18 cellular contexts compared by ENCODE assay signal in genomic region chr3:150172356-150172755, GRCh38.
"Had no signal": no experiment of that assay in that cellular context is flagged by ENCODE, and none has a peak within 500 bp of the region (broad histone marks: within the 10 kb centered on the region; RNA-seq: fewer than 3 reads in every experiment).

No MANE protein-coding gene starts in this region.

- H3K27me3 ChIP-seq: gastrocnemius medialis, ovary, right lobe of liver, transverse colon, upper lobe of right lung, uterus had no signal

- H3K4me1 ChIP-seq: lower lobe of right lung, upper lobe of right lung, uterus had no signal

- H3K9me3 ChIP-seq: gastrocnemius medialis, lower lobe of right lung, ovary, right lobe of liver, suprapubic skin, transverse colon, upper lobe of right lung, uterus had no signal

- H3K4me2 ChIP-seq: smooth muscle cell had no signal

- H3K27ac ChIP-seq: gastrocnemius medialis, lower lobe of right lung, ovary, right lobe of liver, suprapubic skin, transverse colon, upper lobe of right lung, uterus had no signal

- DNase-seq: cortex of kidney; gastrocnemius medialis; head of caudate nucleus; left ventricle myocardium superior; lower lobe of right lung; naive B cell; nucleus accumbens; ovary; posterior cingulate gyrus; right lobe of liver; stimulated activated CD4-positive, alpha-beta T cell treated with anti-CD3 and anti-CD28 coated beads, Interleukin-12 subunit alpha, Interleukin-12 subunit beta, amount 100 ng/mL, for 4 hours; stimulated activated CD4-positive, alpha-beta T cell treated with anti-CD3 and anti-CD28 coated beads, Interleukin-2, amount 100 ng/mL, for 24 hours; stimulated activated CD4-positive, alpha-beta T cell treated with anti-CD3 and anti-CD28 coated beads, Interleukin-4, amount 100 ng/mL, for 24 hours; transverse colon; upper lobe of right lung; uterus had no signal

- H3K36me3 ChIP-seq: gastrocnemius medialis, lower lobe of right lung, ovary, right lobe of liver, suprapubic skin, transverse colon, upper lobe of right lung, uterus had no signal

- H3K4me3 ChIP-seq: gastrocnemius medialis, lower lobe of right lung, ovary, right lobe of liver, smooth muscle cell, suprapubic skin, transverse colon, upper lobe of right lung, uterus had no signal
